In the genomic region with DNA sequence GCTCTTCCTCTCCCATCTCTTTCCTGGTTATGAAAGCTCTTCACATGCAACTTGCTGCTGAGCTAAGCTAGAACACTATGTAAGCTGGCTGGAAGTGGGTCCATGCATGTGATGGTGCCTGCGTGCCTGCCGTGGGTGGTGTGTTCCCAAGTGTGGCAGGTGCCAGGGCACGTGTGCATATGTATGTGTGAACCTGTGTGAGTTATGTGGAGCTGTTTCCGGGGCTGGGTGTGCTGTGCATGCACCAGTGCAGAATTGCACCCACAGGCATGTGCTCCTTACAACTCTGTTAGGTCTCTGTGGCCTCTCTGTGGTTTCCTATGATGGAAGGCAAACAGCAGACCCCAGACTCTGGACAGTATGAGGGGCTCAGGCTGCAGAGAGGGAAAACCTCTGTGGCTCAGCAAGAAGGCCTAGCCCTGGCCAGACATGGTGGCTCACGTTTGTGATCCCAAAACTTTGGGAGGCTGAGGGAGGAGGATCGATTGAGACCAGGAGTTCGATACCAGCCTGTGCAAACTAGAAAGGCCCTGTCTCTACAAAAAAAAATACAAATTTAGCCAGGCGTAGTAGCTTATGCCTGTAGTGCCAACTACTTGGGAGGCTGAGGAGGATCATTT, we compare ENCODE assay signal across 30 cellular contexts. TPM values are rescaled to one million over a fixed set of nuclear protein-coding genes. Genes with fewer than 3 reads are reported as not detected.
DNase-seq lines count a peak whose midpoint lies in the region; ATAC-seq lines count a peak whose summit lies in the region.
"Had no signal": no experiment of that assay in that cellular context is flagged by ENCODE, and none has a peak within 500 bp of the region (broad histone marks: within the 10 kb centered on the region; RNA-seq: fewer than 3 reads in every experiment).

No MANE protein-coding gene starts in this region.

- H2BK5ac ChIP-seq in neuronal stem cell (ENCODE audit: low read length) = no peak overlapping the region

- no peak overlapping the region for H3K4me3 ChIP-seq in neuronal stem cell (ENCODE audit: low read length in 2 of 2)
- H3K4me3 ChIP-seq: left lung had no signal

- peak overlapping the region; percentile 29 for H3K23ac ChIP-seq in neuronal stem cell (ENCODE audit: low read depth, low read length, poor library complexity)

- H3K4me1 Mint-ChIP-seq in dendritic cell treated with granulocyte-macrophage colony-stimulating factor and Interleukin-4, amounts not matched to agents 40 ng/mL and 50 ng/mL, for 4 days (ENCODE audit: low read depth) = peaks cover 87% of the 10 kb centered on the region
- H3K4me1 Mint-ChIP-seq: activated CD4-positive, alpha-beta T cell treated with anti-CD3 and anti-CD28 coated beads for 36 hours; activated naive CD8-positive, alpha-beta T cell treated with anti-CD3 and anti-CD28 coated beads, Interleukin-2, amount 10 ng/mL, durations not matched to agents 7 days and 5 days; CD4-positive, alpha-beta memory T cell had no signal

- no peak overlapping the region for H2BK15ac ChIP-seq in neuronal stem cell (ENCODE audit: low read length)

- H3K4ac ChIP-seq in neuronal stem cell (ENCODE audit: low read length) = no peak overlapping the region

- WGBS in neuronal stem cell (ENCODE audit: extremely low coverage in 2 of 2, insufficient read length in 2 of 2, insufficient replicate concordance in 1 of 2), 2 donors = no CpG with 5 or more reads among the region's 8 CpGs

- no peaks in the 10 kb centered on the region for H3K79me1 ChIP-seq in neuronal stem cell (ENCODE audit: low read depth, low read length)

- no peak overlapping the region for H3K18ac ChIP-seq in neuronal stem cell (ENCODE audit: low read length)

- peaks cover 43% of the 10 kb centered on the region for H3K27me3 Mint-ChIP-seq in dendritic cell treated with granulocyte-macrophage colony-stimulating factor and Interleukin-4, amounts not matched to agents 40 ng/mL and 50 ng/mL, for 4 days

- no peak overlapping the region for H2BK120ac ChIP-seq in neuronal stem cell (ENCODE audit: low read depth, low read length)

- no peaks in the 10 kb centered on the region for H3K9me3 ChIP-seq in neuronal stem cell (replicated peaks in 1 of 2; ENCODE audit: control insufficient read depth in 2 of 2, insufficient read depth in 1 of 2, low read depth in 1 of 2, low read length in 2 of 2)
- H3K9me3 ChIP-seq: left lung had no signal

- peak overlapping the region; percentile 91 for H3K27ac Mint-ChIP-seq in dendritic cell treated with granulocyte-macrophage colony-stimulating factor and Interleukin-4, amounts not matched to agents 40 ng/mL and 50 ng/mL, for 4 days
- H3K27ac Mint-ChIP-seq: activated CD4-positive, alpha-beta T cell treated with anti-CD3 and anti-CD28 coated beads for 36 hours; activated CD8-positive, alpha-beta T cell treated with anti-CD3 and anti-CD28 coated beads for 36 hours; activated naive CD8-positive, alpha-beta T cell treated with anti-CD3 and anti-CD28 coated beads, Interleukin-2, amount 10 ng/mL, durations not matched to agents 7 days and 5 days; naive B cell had no signal

- no peak overlapping the region for H3K9ac ChIP-seq in neuronal stem cell (ENCODE audit: low read depth, low read length, poor library complexity)
- H3K9ac ChIP-seq: KMS-11 had no signal

- no peak overlapping the region for H2AK5ac ChIP-seq in neuronal stem cell (ENCODE audit: low read depth, low read length)

- H4K91ac ChIP-seq in neuronal stem cell (ENCODE audit: low read depth, low read length, poor library complexity) = no peak overlapping the region

- H2BK12ac ChIP-seq in neuronal stem cell (ENCODE audit: low read length) = no peak overlapping the region

- H3K36me3 Mint-ChIP-seq in dendritic cell treated with granulocyte-macrophage colony-stimulating factor and Interleukin-4, amounts not matched to agents 40 ng/mL and 50 ng/mL, for 4 days (ENCODE audit: low read depth) = peaks cover 9% of the 10 kb centered on the region
- H3K36me3 Mint-ChIP-seq: activated naive CD8-positive, alpha-beta T cell treated with anti-CD3 and anti-CD28 coated beads, Interleukin-2, amount 10 ng/mL, durations not matched to agents 7 days and 5 days; CD4-positive, alpha-beta memory T cell had no signal

- no peak overlapping the region for H4K8ac ChIP-seq in neuronal stem cell (ENCODE audit: low read depth, low read length)

- H3K4me1 ChIP-seq in neuronal stem cell (ENCODE audit: control insufficient read depth in 2 of 2, insufficient read depth in 1 of 2, low read depth in 1 of 2, low read length in 2 of 2) = peaks cover 6 to 8% of the 10 kb centered on the region in 2 donors

- no peak overlapping the region for H3K4me2 ChIP-seq in neuronal stem cell (ENCODE audit: insufficient read depth, low read length, poor library complexity, severe bottlenecking)
- H3K4me2 ChIP-seq: KMS-11 had no signal

- no peaks in the 10 kb centered on the region for H3K36me3 ChIP-seq in neuronal stem cell (replicated peaks in 1 of 2; ENCODE audit: control insufficient read depth in 2 of 2, insufficient read depth in 2 of 2, low read length in 2 of 2)
- H3K36me3 ChIP-seq: left lung had no signal

- no peak overlapping the region for H3K27ac ChIP-seq in neuronal stem cell (replicated peaks; ENCODE audit: low read length)
- H3K27ac ChIP-seq: HL-60, KMS-11, left lung had no signal

- intact Hi-C loops in Right ventricle myocardium inferior (cut with DNase I) = no loop called here
- intact Hi-C loops in left ventricle myocardium superior (cut with micrococcal nuclease) = no loop called here
- intact Hi-C loops in dendritic cell treated with granulocyte-macrophage colony-stimulating factor and Interleukin-4, amounts not matched to agents 40 ng/mL and 50 ng/mL, for 4 days (cut with micrococcal nuclease) = no loop called here

- DNase-seq in Right ventricle myocardium inferior (ENCODE audit: missing footprints) = peak; percentile 49
- no peak for DNase-seq in left ventricle myocardium superior
- DNase-seq in neuronal stem cell (ENCODE audit: low spot score) = no peak
- DNase-seq in NAMALWA (ENCODE audit: low spot score) = no peak
- no peak for DNase-seq in dedifferentiated amniotic fluid mesenchymal stem cell (ENCODE audit: extremely low spot score)
- no peak for DNase-seq in medulla oblongata (ENCODE audit: extremely low spot score)
- DNase-seq in nucleus accumbens (lab: John Stamatoyannopoulos, UW) = no peak
- DNase-seq: activated CD4-positive, alpha-beta T cell treated with anti-CD3 and anti-CD28 coated beads for 36 hours; activated CD8-positive, alpha-beta T cell treated with anti-CD3 and anti-CD28 coated beads for 36 hours; activated gamma-delta T cell treated with Interleukin-2 at 50 U/mL for 16 hours; activated naive CD8-positive, alpha-beta T cell treated with anti-CD3 and anti-CD28 coated beads, Interleukin-2, amount 10 ng/mL, durations not matched to agents 7 days and 5 days; AML-193; CD4-positive, alpha-beta memory T cell; DMS 273 treated with DMSO at 0.1 percent for 48 hours; effector memory CD4-positive, alpha-beta T cell; erythroblast; glutamatergic neuron; left lung; naive B cell; NCI-H1417 treated with DMSO at 0.1 percent for 48 hours; NCI-H2081; SHP77; small intestine; stimulated activated naive CD4-positive, alpha-beta T cell treated with Interleukin-2 at 50 U/mL for 16 hours had no signal

- peaks cover 0 to 47% (median 6%) of the 10 kb centered on the region in 3 experiments for H3K27me3 ChIP-seq in neuronal stem cell (ENCODE audit: control insufficient read depth in 3 of 3, insufficient read depth in 3 of 3, low read depth in 1 of 3, low read length in 3 of 3)

- H2AFZ ChIP-seq in neuronal stem cell (ENCODE audit: low read length) = no peak overlapping the region

- no peak overlapping the region for H3K4me3 Mint-ChIP-seq in dendritic cell treated with granulocyte-macrophage colony-stimulating factor and Interleukin-4, amounts not matched to agents 40 ng/mL and 50 ng/mL, for 4 days
- H3K4me3 Mint-ChIP-seq: activated CD4-positive, alpha-beta T cell treated with anti-CD3 and anti-CD28 coated beads for 36 hours; activated CD8-positive, alpha-beta T cell treated with anti-CD3 and anti-CD28 coated beads for 36 hours; activated naive CD8-positive, alpha-beta T cell treated with anti-CD3 and anti-CD28 coated beads, Interleukin-2, amount 10 ng/mL, durations not matched to agents 7 days and 5 days; CD4-positive, alpha-beta memory T cell; naive B cell had no signal

- H3K9me3 Mint-ChIP-seq in dendritic cell treated with granulocyte-macrophage colony-stimulating factor and Interleukin-4, amounts not matched to agents 40 ng/mL and 50 ng/mL, for 4 days = no peaks in the 10 kb centered on the region
- H3K9me3 Mint-ChIP-seq: activated CD8-positive, alpha-beta T cell treated with anti-CD3 and anti-CD28 coated beads for 36 hours; activated naive CD8-positive, alpha-beta T cell treated with anti-CD3 and anti-CD28 coated beads, Interleukin-2, amount 10 ng/mL, durations not matched to agents 7 days and 5 days; CD4-positive, alpha-beta memory T cell; naive B cell had no signal

- H3K14ac ChIP-seq in neuronal stem cell (ENCODE audit: low read length) = no peak overlapping the region

- no peak for ATAC-seq in Right ventricle myocardium inferior
- ATAC-seq in left ventricle myocardium superior = no peak
- ATAC-seq: activated CD4-positive, alpha-beta T cell treated with anti-CD3 and anti-CD28 coated beads for 36 hours; activated CD8-positive, alpha-beta T cell treated with anti-CD3 and anti-CD28 coated beads for 36 hours; left lung; Panc1 had no signal

RNA-seq across cellular contexts. Expression of a gene that starts 4.1 kb away (rescaled TPM):
- total RNA-seq in Right ventricle myocardium inferior = 2.8 TPM
- 1.5 TPM for total RNA-seq in left ventricle myocardium superior
- 0.14 TPM for polyA plus RNA-seq in neuronal stem cell (2013, experiment 1 of 2)
- 0.17 TPM for polyA plus RNA-seq in neuronal stem cell (2013, experiment 2 of 2)
- total RNA-seq: activated CD4-positive, alpha-beta T cell treated with anti-CD3 and anti-CD28 coated beads for 36 hours; activated CD8-positive, alpha-beta T cell treated with anti-CD3 and anti-CD28 coated beads for 36 hours had no signal
- polyA plus RNA-seq: CD4-positive, alpha-beta memory T cell had no signal

RNA-seq across cellular contexts. Expression of a gene that starts 40.0 kb away (rescaled TPM):
- total RNA-seq in Right ventricle myocardium inferior = 57.1 TPM
- total RNA-seq in left ventricle myocardium superior = 52.0 TPM
- 40.1 TPM for polyA plus RNA-seq in neuronal stem cell (2013, experiment 1 of 2)
- 38.9 TPM for polyA plus RNA-seq in neuronal stem cell (2013, experiment 2 of 2)
- total RNA-seq: activated naive CD8-positive, alpha-beta T cell treated with anti-CD3 and anti-CD28 coated beads, Interleukin-2, amount 10 ng/mL, durations not matched to agents 7 days and 5 days had no signal
- polyA plus RNA-seq: CD4-positive, alpha-beta memory T cell had no signal

RNA-seq across cellular contexts. Expression of a gene that starts 50.0 kb away (rescaled TPM):
- 20.0 TPM for total RNA-seq in Right ventricle myocardium inferior
- 19.7 TPM for total RNA-seq in left ventricle myocardium superior
- 1.2 TPM for polyA plus RNA-seq in neuronal stem cell (2013, experiment 1 of 2)
- polyA plus RNA-seq in neuronal stem cell (2013, experiment 2 of 2) = 1.2 TPM
- total RNA-seq: A673; activated CD4-positive, alpha-beta T cell treated with anti-CD3 and anti-CD28 coated beads for 36 hours; activated CD8-positive, alpha-beta T cell treated with anti-CD3 and anti-CD28 coated beads for 36 hours; activated naive CD8-positive, alpha-beta T cell treated with anti-CD3 and anti-CD28 coated beads, Interleukin-2, amount 10 ng/mL, durations not matched to agents 7 days and 5 days; CD4-positive, alpha-beta memory T cell; temporal lobe had no signal
- polyA plus RNA-seq: CD4-positive, alpha-beta memory T cell had no signal
